In the genomic region with DNA sequence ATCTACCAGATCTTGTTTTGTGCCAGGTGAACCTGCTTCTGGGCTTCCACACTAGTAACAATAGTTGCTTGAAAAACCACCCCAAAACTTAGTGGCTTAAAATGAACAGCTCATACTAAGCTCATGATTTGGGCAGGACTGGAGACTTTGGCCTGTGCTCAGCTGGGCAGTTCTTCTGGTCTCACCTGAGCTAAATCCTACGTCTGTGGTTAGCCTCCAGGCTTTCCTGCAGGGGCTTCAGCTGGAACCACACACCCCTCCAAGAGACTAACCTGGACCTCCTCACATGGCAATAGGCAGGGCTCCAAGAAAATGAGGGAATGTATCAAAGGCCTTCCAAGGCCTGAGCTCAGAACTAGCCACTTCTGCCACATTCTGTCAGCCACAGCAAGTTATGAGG, we compare ENCODE assay signal across 29 cellular contexts.
"Had no signal": no experiment of that assay in that cellular context is flagged by ENCODE, and none has a peak within 500 bp of the region (broad histone marks: within the 10 kb centered on the region; RNA-seq: fewer than 3 reads in every experiment).

No MANE protein-coding gene starts in this region.

- H3K9me3 ChIP-seq: testis, thoracic aorta, thyroid gland, tibial artery, upper lobe of right lung, uterus, vagina had no signal

- H3K9me3 Mint-ChIP-seq: type B pancreatic cell had no signal

- H3K36me3 ChIP-seq: stomach, suprapubic skin, thoracic aorta, thyroid gland, tibial artery, tibial nerve, transverse colon, upper lobe of left lung, upper lobe of right lung, uterus, vagina had no signal

- DNase-seq: stimulated activated CD4-positive, alpha-beta T cell treated with anti-CD3 and anti-CD28 coated beads, Interleukin-2, amount 100 ng/mL, for 48 hours; stimulated activated CD4-positive, alpha-beta T cell treated with anti-CD3 and anti-CD28 coated beads, Interleukin-4, amount 100 ng/mL, for 1 hour; stimulated activated CD4-positive, alpha-beta T cell treated with anti-CD3 and anti-CD28 coated beads, Interleukin-4, amount 100 ng/mL, for 24 hours; stimulated activated CD4-positive, alpha-beta T cell treated with anti-CD3 and anti-CD28 coated beads, Interleukin-4, amount 100 ng/mL, for 4 hours; stimulated activated CD8-positive, alpha-beta memory T cell treated with anti-CD3 and anti-CD28 coated beads, Interleukin-4, amount 100 ng/mL, for 48 hours; stimulated activated naive B cell treated with anti-CD40 and anti-IgM and Interleukin-4, amounts not matched to agents 10 μg/mL and 1 μg/mL and 100 μg/mL, for 72 hours; stimulated activated naive CD4-positive, alpha-beta T cell; stimulated activated naive CD4-positive, alpha-beta T cell treated with Interleukin-2 at 50 U/mL for 16 hours; stimulated activated naive CD8-positive, alpha-beta T cell treated with anti-CD3 and anti-CD28 coated beads, Interleukin-15, amount 100 ng/mL, for 72 hours; stimulated activated naive CD8-positive, alpha-beta T cell treated with anti-CD3 and anti-CD28 coated beads, Interleukin-15, Interleukin-2, amounts not matched to agents 100 U/mL and 50 U/mL, for 24 hours; stomach; substantia nigra; testis; thyroid gland; tibial artery; transverse colon; trophoblast cell; upper lobe of left lung; upper lobe of right lung; uterus had no signal

- H3K4me3 ChIP-seq: stomach, suprapubic skin, testis, thoracic aorta, thyroid gland, tibial artery, tibial nerve, transverse colon, upper lobe of left lung, upper lobe of right lung, uterus, vagina had no signal

- FAIRE-seq: urothelium cell line had no signal

- ATAC-seq: stimulated activated effector memory CD8-positive, alpha-beta T cell treated with anti-CD3 and anti-CD28 coated beads, Interleukin-12 subunit alpha, Interleukin-12 subunit beta, amount 100 ng/mL, for 72 hours; stimulated activated memory B cell treated with anti-CD40 and anti-IgM and Interleukin-4, amounts not matched to agents 10 μg/mL and 1 μg/mL and 100 μg/mL, for 72 hours; stimulated activated naive B cell treated with anti-CD40 and anti-IgM and Interleukin-4, amounts not matched to agents 10 μg/mL and 1 μg/mL and 100 μg/mL, for 72 hours; stimulated activated naive CD8-positive, alpha-beta T cell treated with anti-CD3 and anti-CD28 coated beads, Interleukin-15, amount 100 ng/mL, for 72 hours; stimulated activated naive CD8-positive, alpha-beta T cell treated with anti-CD3 and anti-CD28 coated beads, Interleukin-15, Interleukin-2, amounts not matched to agents 100 U/mL and 50 U/mL, for 24 hours; upper lobe of right lung had no signal

- H3K4me1 ChIP-seq: stomach, suprapubic skin, testis, thyroid gland, tibial artery, tibial nerve, transverse colon, upper lobe of left lung, upper lobe of right lung, uterus, vagina had no signal

- H3K27ac ChIP-seq: stomach, suprapubic skin, testis, thoracic aorta, thyroid gland, tibial artery, tibial nerve, transverse colon, upper lobe of left lung, upper lobe of right lung, uterus, vagina had no signal

- H3K27me3 ChIP-seq: stomach, suprapubic skin, testis, thyroid gland, tibial nerve, upper lobe of left lung, upper lobe of right lung, uterus, vagina had no signal

- H3K4me3 Mint-ChIP-seq: stimulated activated effector memory CD8-positive, alpha-beta T cell treated with anti-CD3 and anti-CD28 coated beads, Interleukin-12 subunit alpha, Interleukin-12 subunit beta, amount 100 ng/mL, for 72 hours; stimulated activated memory B cell treated with anti-CD40 and anti-IgM and Interleukin-4, amounts not matched to agents 10 μg/mL and 1 μg/mL and 100 μg/mL, for 72 hours; stimulated activated naive B cell treated with anti-CD40 and anti-IgM and Interleukin-4, amounts not matched to agents 10 μg/mL and 1 μg/mL and 100 μg/mL, for 72 hours; stimulated activated naive CD8-positive, alpha-beta T cell treated with anti-CD3 and anti-CD28 coated beads, Interleukin-15, amount 100 ng/mL, for 72 hours; stimulated activated naive CD8-positive, alpha-beta T cell treated with anti-CD3 and anti-CD28 coated beads, Interleukin-15, Interleukin-2, amounts not matched to agents 100 ng/mL and 50 ng/mL, for 24 hours; type B pancreatic cell had no signal

- H3K4me1 Mint-ChIP-seq: stimulated activated effector memory CD8-positive, alpha-beta T cell treated with anti-CD3 and anti-CD28 coated beads, Interleukin-12 subunit alpha, Interleukin-12 subunit beta, amount 100 ng/mL, for 72 hours; stimulated activated memory B cell treated with anti-CD40 and anti-IgM and Interleukin-4, amounts not matched to agents 10 μg/mL and 1 μg/mL and 100 μg/mL, for 72 hours; stimulated activated naive B cell treated with anti-CD40 and anti-IgM and Interleukin-4, amounts not matched to agents 10 μg/mL and 1 μg/mL and 100 μg/mL, for 72 hours; stimulated activated naive CD8-positive, alpha-beta T cell treated with anti-CD3 and anti-CD28 coated beads, Interleukin-15, amount 100 ng/mL, for 72 hours had no signal

- H3K27ac Mint-ChIP-seq: stimulated activated effector memory CD8-positive, alpha-beta T cell treated with anti-CD3 and anti-CD28 coated beads, Interleukin-12 subunit alpha, Interleukin-12 subunit beta, amount 100 ng/mL, for 72 hours; stimulated activated memory B cell treated with anti-CD40 and anti-IgM and Interleukin-4, amounts not matched to agents 10 μg/mL and 1 μg/mL and 100 μg/mL, for 72 hours; stimulated activated naive B cell treated with anti-CD40 and anti-IgM and Interleukin-4, amounts not matched to agents 10 μg/mL and 1 μg/mL and 100 μg/mL, for 72 hours; stimulated activated naive CD8-positive, alpha-beta T cell treated with anti-CD3 and anti-CD28 coated beads, Interleukin-15, amount 100 ng/mL, for 72 hours; stimulated activated naive CD8-positive, alpha-beta T cell treated with anti-CD3 and anti-CD28 coated beads, Interleukin-15, Interleukin-2, amounts not matched to agents 100 ng/mL and 50 ng/mL, for 24 hours; type B pancreatic cell had no signal

- H3K36me3 Mint-ChIP-seq: stimulated activated effector memory CD8-positive, alpha-beta T cell treated with anti-CD3 and anti-CD28 coated beads, Interleukin-12 subunit alpha, Interleukin-12 subunit beta, amount 100 ng/mL, for 72 hours; stimulated activated memory B cell treated with anti-CD40 and anti-IgM and Interleukin-4, amounts not matched to agents 10 μg/mL and 1 μg/mL and 100 μg/mL, for 72 hours; stimulated activated naive B cell treated with anti-CD40 and anti-IgM and Interleukin-4, amounts not matched to agents 10 μg/mL and 1 μg/mL and 100 μg/mL, for 72 hours; type B pancreatic cell had no signal
